ENCODE assay signal across 15 cellular contexts in genomic region chr2:200300650-200301314, GRCh38. TPM values are rescaled to one million over a fixed set of nuclear protein-coding genes. Genes with fewer than 3 reads are reported as not detected.
A peak's percentile ranks its signal among the peaks of the same experiment; 100 is the strongest.
DNase-seq lines count a peak whose midpoint lies in the region; ATAC-seq, FAIRE-seq and TF ChIP-seq lines count a peak whose summit lies in the region.
"Had no signal": no experiment of that assay in that cellular context is flagged by ENCODE, and none has a peak within 500 bp of the region (broad histone marks: within the 10 kb centered on the region; RNA-seq: fewer than 3 reads in every experiment).

No MANE protein-coding gene starts in this region.

- H3K4me1 ChIP-seq in HepG2 (ENCODE audit: insufficient read depth, low read length) = peaks cover 54% of the 10 kb centered on the region
- H3K4me1 ChIP-seq in vagina = peaks cover 8% of the 10 kb centered on the region
- H3K4me1 ChIP-seq: colonic mucosa had no signal

- TF ChIP-seq POLR2A in HepG2 (IDR thresholded peaks at IDR 0.05; ENCODE audit: insufficient read depth in 1 of 2, low read depth in 2 of 2, low read length in 2 of 2) (no peak), vagina (IDR thresholded peaks at IDR 0.05) (no peak)

- CTCF ChIA-PET in HepG2 (lab: Yijun Ruan, JAX; ENCODE audit: low intra/inter-chr PET ratio, low total read pairs) = no interaction called here

- H2AFZ ChIP-seq in HepG2 (ENCODE audit: low read length) = no peak overlapping the region

- H3K9me3 ChIP-seq in HepG2 (ENCODE audit: low read length) = no peaks in the 10 kb centered on the region
- H3K9me3 ChIP-seq in vagina = no peaks in the 10 kb centered on the region
- H3K9me3 ChIP-seq: colonic mucosa had no signal

- no peak for TF ChIP-seq RAD21 in HepG2 (CRISPR knock-in tag; IDR thresholded peaks at IDR 0.05)

- H3K4me2 ChIP-seq in HepG2 (ENCODE audit: low read depth, low read length) = peak overlapping the region; percentile 39

- POLR2A ChIA-PET in HepG2 (lab: Yijun Ruan, JAX) = interaction anchor here (1.0 to 6.0 kb wide), 3 partner anchors 11 to 20 kb away, joined by 3 to 187 read pairs (median 4); no protein-coding TSS in a partner anchor

- no peak overlapping the region for H3K27ac ChIP-seq in HepG2 (ENCODE audit: extremely low read length, insufficient read depth, low read length)
- no peak overlapping the region for H3K27ac ChIP-seq in vagina
- H3K27ac ChIP-seq: colonic mucosa had no signal

- ATAC-seq in HepG2 = no peak
- no peak for ATAC-seq in HG02885 (IDR thresholded peaks at IDR 0.05; ENCODE audit: poor library complexity, unreplicated experiment)
- ATAC-seq: natural killer cell treated with Interleukin-12 subunit alpha and Interleukin-12 subunit beta and Interleukin-15 and Interleukin-18, amount 100 ng/mL, for 72 hours had no signal

- intact Hi-C loops in HepG2 (cut with micrococcal nuclease; ENCODE audit: unreplicated experiment) = no loop called here
- intact Hi-C loops in vagina (cut with DNase I) = loop anchor here (10.0 kb wide), 1 partner anchor 154 kb away; no protein-coding TSS in a partner anchor

- no peak overlapping the region for H3K9ac ChIP-seq in HepG2 (ENCODE audit: insufficient read depth, low read depth, low read length)

- in situ Hi-C loops in HepG2 (cut with HindIII; ENCODE audit: extremely low pct_ligation_motif_present, low pct_unique_long_range_greater_than_20kb) = loop anchor here (10.0 kb wide), 1 partner anchor 316 kb away; no protein-coding TSS in a partner anchor

- TF ChIP-seq CTCF in bronchial epithelial cell (IDR thresholded peaks at IDR 0.05; ENCODE audit: insufficient read depth, low read length, severe bottlenecking) (no peak), HepG2 (CRISPR knock-in tag; IDR thresholded peaks at IDR 0.05) (no peak), vagina (IDR thresholded peaks at IDR 0.05) (no peak)

- 53% methylated on average over 4 of the region's 4 CpGs for WGBS in HepG2 (ENCODE audit: low lambda C conversion rate)

- peaks cover 16% of the 10 kb centered on the region for H3K79me2 ChIP-seq in HepG2 (ENCODE audit: insufficient read depth, low read length)

- no peak for TF ChIP-seq EP300 in HepG2 (IDR thresholded peaks at IDR 0.05; ENCODE audit: low read depth in 2 of 2, low read length in 2 of 2)
- TF ChIP-seq EP300 in HepG2 (CRISPR knock-in tag; IDR thresholded peaks at IDR 0.05; ENCODE audit: borderline replicate concordance) = no peak

- H3K36me3 ChIP-seq in bronchial epithelial cell (ENCODE audit: control insufficient read depth, insufficient read depth, low read length) (no peaks in the 10 kb centered on the region), HepG2 (replicated peaks in 1 of 2; ENCODE audit: control insufficient read depth in 1 of 2, insufficient read depth in 2 of 2, low read length in 2 of 2) (no peaks in the 10 kb centered on the region), vagina (no peaks in the 10 kb centered on the region)
- H3K36me3 ChIP-seq: colonic mucosa had no signal

- FAIRE-seq in HTR-8/SVneo (lab: Jason Lieb, UNC) (peak; percentile 91), bronchial epithelial cell (lab: Jason Lieb, UNC) (peak; percentile 90), HepG2 (lab: Jason Lieb, UNC) (no peak)

- BruUV-seq in HepG2 (replicated peaks; lab: Mats Ljungman, UMichigan) = no TSS peak

- DNase-seq in DMS 273 (lab: John Stamatoyannopoulos, UW; ENCODE audit: unreplicated experiment) = peak; percentile 35
- DNase-seq in HTR-8/SVneo (ENCODE audit: insufficient read length, low spot score) = peak; percentile 59
- DNase-seq in bronchial epithelial cell (ENCODE audit: low read depth) = peak; percentile 99
- no peak for DNase-seq in HepG2 (ENCODE audit: low spot score)
- no peak for DNase-seq in KG1 (lab: John Stamatoyannopoulos, UW)
- DNase-seq in vagina (ENCODE audit: extremely low spot score in 2 of 2) = no peak
- no peak for DNase-seq in anterior cingulate cortex (lab: John Stamatoyannopoulos, UW)
- DNase-seq: activated B cell treated with CpG ODN at 0.5 μM for 24 hours; CD4-positive, CD25-positive, alpha-beta regulatory T cell; colonic mucosa; hypothalamus; OCI-M1; stimulated activated CD4-positive, alpha-beta T cell treated with anti-CD3 and anti-CD28 coated beads, Interleukin-1b, Interleukin-23, amount 100 ng/mL, for 48 hours had no signal

- no peak overlapping the region for H3K4me3 ChIP-seq in bronchial epithelial cell (ENCODE audit: low read depth, low read length)
- H3K4me3 ChIP-seq in HepG2 (replicated peaks in 1 of 3; ENCODE audit: insufficient read depth in 1 of 3, low read depth in 2 of 3, low read length in 3 of 3) = no peak overlapping the region
- no peak overlapping the region for H3K4me3 ChIP-seq in vagina
- H3K4me3 ChIP-seq: colonic mucosa had no signal

- no peaks in the 10 kb centered on the region for H4K20me1 ChIP-seq in HepG2 (ENCODE audit: insufficient read depth, low read length)

- H3K27me3 ChIP-seq in bronchial epithelial cell (ENCODE audit: control insufficient read depth, insufficient read depth, low read length) (no peaks in the 10 kb centered on the region), HepG2 (ENCODE audit: control insufficient read depth in 1 of 2, insufficient read depth in 2 of 2, low read length in 2 of 2) (no peaks in the 10 kb centered on the region; a peak in 1 of 5 replicates), vagina (no peaks in the 10 kb centered on the region)
- H3K27me3 ChIP-seq: colonic mucosa had no signal

TF ChIP-seq in HepG2, 621 proteins besides CTCF, POLR2A, EP300 and RAD21 (continues in another document):
- TF ChIP-seq RARA (CRISPR knock-in tag; IDR thresholded peaks at IDR 0.05) = peak; percentile 65
- TF ChIP-seq, protein P1, sequence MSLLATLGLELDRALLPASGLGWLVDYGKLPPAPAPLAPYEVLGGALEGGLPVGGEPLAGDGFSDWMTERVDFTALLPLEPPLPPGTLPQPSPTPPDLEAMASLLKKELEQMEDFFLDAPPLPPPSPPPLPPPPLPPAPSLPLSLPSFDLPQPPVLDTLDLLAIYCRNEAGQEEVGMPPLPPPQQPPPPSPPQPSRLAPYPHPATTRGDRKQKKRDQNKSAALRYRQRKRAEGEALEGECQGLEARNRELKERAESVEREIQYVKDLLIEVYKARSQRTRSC (CRISPR knock-in tag; IDR thresholded peaks at IDR 0.05; ENCODE audit: low read depth) = no peak
- TF ChIP-seq BCL6 (CRISPR knock-in tag; IDR thresholded peaks at IDR 0.05) = peak; percentile 70
- no peak for TF ChIP-seq JUN (CRISPR knock-in tag; IDR thresholded peaks at IDR 0.05)
- TF ChIP-seq MLLT10 (CRISPR knock-in tag; IDR thresholded peaks at IDR 0.05) = no peak
- TF ChIP-seq U2AF1 (optimal IDR thresholded peaks at IDR 0.05; ENCODE audit: low read depth, low read length) = no peak
- TF ChIP-seq PATZ1 (CRISPR knock-in tag; IDR thresholded peaks at IDR 0.05) = peak; percentile 45; the same call in 1 of the 2 replicates

RNA-seq across cellular contexts. Expression of gene SPATS2L, which starts 5.7 kb away (rescaled TPM):
- total RNA-seq in bronchial epithelial cell = 37.6 and 56.3 TPM in 2 replicates
- total RNA-seq in HepG2 (2016; rRNA removed; fragmentation: Illumina TruSeq; extraction: Trizol) = 154 and 165 TPM in 2 replicates
- 81.5 and 81.6 TPM in 2 replicates for total RNA-seq in HepG2 (2016; cell fraction: cytosol; rRNA removed; fragmentation: Illumina TruSeq; extraction: Trizol; ENCODE audit: low read depth)
- 151 and 153 TPM in 2 replicates for total RNA-seq in HepG2 (2016; cell fraction: insoluble cytoplasmic fraction; rRNA removed; fragmentation: Illumina TruSeq; extraction: Trizol)
- 160 and 169 TPM in 2 replicates for total RNA-seq in HepG2 (2016; cell fraction: membrane; rRNA removed; fragmentation: Illumina TruSeq; extraction: Trizol)
- total RNA-seq in HepG2 (2016; cell fraction: nucleus; rRNA removed; fragmentation: Illumina TruSeq; extraction: Trizol) = 110 and 114 TPM in 2 replicates
- polyA plus RNA-seq in HepG2 (2011; rRNA removed) = 180 and 212 TPM in 2 replicates
- 161 and 177 TPM in 2 replicates for polyA plus RNA-seq in HepG2 (2011; cell fraction: cytosol; rRNA removed)
- polyA plus RNA-seq in HepG2 (2011; cell fraction: nucleus; rRNA removed) = 71.8 and 89.4 TPM in 2 replicates
- polyA plus RNA-seq in HepG2 (2012) = 134 and 184 TPM in 2 replicates
- polyA plus RNA-seq in HepG2 (2016; cell fraction: cytosol; fragmentation: Illumina TruSeq; extraction: Trizol; ENCODE audit: low read depth) = 102 and 115 TPM in 2 replicates
- 213 and 235 TPM in 2 replicates for polyA plus RNA-seq in HepG2 (2016; cell fraction: insoluble cytoplasmic fraction; fragmentation: Illumina TruSeq; extraction: Trizol; ENCODE audit: low read depth)
- 179 and 180 TPM in 2 replicates for polyA plus RNA-seq in HepG2 (2016; cell fraction: membrane; fragmentation: Illumina TruSeq; extraction: Trizol; ENCODE audit: low read depth)
- polyA plus RNA-seq in HepG2 (2016; cell fraction: nucleus; fragmentation: Illumina TruSeq; extraction: Trizol; ENCODE audit: insufficient read depth, low read depth) = 145 and 148 TPM in 2 replicates
- 28.4 and 78.1 TPM in 2 replicates for polyA minus RNA-seq in HepG2 (2011; rRNA and poly(A)+ RNA removed; ENCODE audit: low replicate concordance)
- polyA minus RNA-seq in HepG2 (2011; cell fraction: cytosol; rRNA and poly(A)+ RNA removed) = 121 and 126 TPM in 2 replicates
- 287 and 295 TPM in 2 replicates for polyA minus RNA-seq in HepG2 (2011; cell fraction: nucleus; rRNA and poly(A)+ RNA removed)
- 65.6 TPM for total RNA-seq in vagina

Comparison
In these comparisons a context has a peak if more than half of its experiments do, and no peak if none do; other contexts are left out.
1. DNase-seq: peak in DMS 273 (single experiment), HTR-8/SVneo (single experiment) and bronchial epithelial cell (single experiment); none in HepG2 (single experiment), KG1 (single experiment), vagina (0 of 2) and anterior cingulate cortex (0 of 58).